Comparison of ENCODE assay signal across 10 cellular contexts in the genomic region with DNA sequence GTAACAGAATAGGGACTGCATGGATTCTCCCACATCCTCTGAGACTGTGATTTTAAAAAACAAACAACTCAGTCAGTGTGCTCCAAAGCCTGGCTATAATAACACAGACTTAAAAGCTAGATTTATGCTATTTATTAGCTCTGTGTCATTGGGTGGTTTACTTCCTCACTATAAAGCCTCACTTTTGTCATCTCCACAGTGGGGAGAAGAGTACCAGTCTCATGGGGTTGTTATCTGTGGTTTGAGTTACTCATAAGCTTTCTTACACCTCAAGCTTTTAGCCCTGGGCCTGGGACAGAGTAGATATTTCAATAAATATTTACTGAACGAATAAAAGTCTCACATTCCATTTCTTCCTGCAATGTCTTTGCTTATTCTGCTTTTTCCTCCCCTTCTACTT. TPM values are rescaled to one million over a fixed set of nuclear protein-coding genes. Genes with fewer than 3 reads are reported as not detected.
DNase-seq lines count a peak whose midpoint lies in the region; ATAC-seq and TF ChIP-seq lines count a peak whose summit lies in the region.
"Had no signal": no experiment of that assay in that cellular context is flagged by ENCODE, and none has a peak within 500 bp of the region (broad histone marks: within the 10 kb centered on the region; RNA-seq: fewer than 3 reads in every experiment).

No MANE protein-coding gene starts in this region.

- H4K5ac ChIP-seq in mesendoderm (ENCODE audit: low read length), result no peak overlapping the region

- no peak overlapping the region for H3K4ac ChIP-seq in mesendoderm (ENCODE audit: low read depth, low read length)

- H2BK15ac ChIP-seq in mesendoderm (replicated peaks; ENCODE audit: low read depth), result no peak overlapping the region

- peak; percentile 14 for DNase-seq in adipocyte (ENCODE audit: low read depth)
- DNase-seq in osteoblast (ENCODE audit: insufficient read length, low spot score, missing footprints), result no peak
- no peak for DNase-seq in activated effector memory CD4-positive, alpha-beta T cell treated with Interleukin-2 at 50 U/mL for 16 hours
- no peak for DNase-seq in mesendoderm
- DNase-seq in activated effector memory CD4-positive, alpha-beta T cell treated with anti-CD3 and anti-CD28 coated beads, Interleukin-2, amount 50 U/mL, for 16 hours, result no peak
- no peak for DNase-seq in Caco-2
- DNase-seq: endodermal cell had no signal

- no peak overlapping the region for H2BK120ac ChIP-seq in mesendoderm (ENCODE audit: low read depth, low read length)

- peak overlapping the region; percentile 71 for H3K27ac ChIP-seq in osteoblast (ENCODE audit: low read depth, low read length)
- H3K27ac ChIP-seq in mesendoderm (ENCODE audit: low read depth, low read length), result no peak overlapping the region

- H3K79me2 ChIP-seq in osteoblast (ENCODE audit: insufficient read depth, low read length), result peaks cover 84% of the 10 kb centered on the region
- peaks cover 15% of the 10 kb centered on the region for H3K79me2 ChIP-seq in mesendoderm (ENCODE audit: control insufficient read depth, insufficient read depth, low read length)

- H3K9ac ChIP-seq in adipocyte (ENCODE audit: low read length), result peak overlapping the region; percentile 43
- H3K9ac ChIP-seq in mesendoderm (ENCODE audit: low read length), result no peak overlapping the region

- no peak overlapping the region for H2BK5ac ChIP-seq in mesendoderm (ENCODE audit: low read length)

- H4K20me1 ChIP-seq in osteoblast (ENCODE audit: insufficient read depth, low read length), result peaks cover 2% of the 10 kb centered on the region

- H3K4me2 ChIP-seq in osteoblast (ENCODE audit: insufficient read depth, low read length) (peak overlapping the region; percentile 73), mesendoderm (ENCODE audit: low read length) (no peak overlapping the region)

- peaks cover 25% of the 10 kb centered on the region for H3K4me1 Mint-ChIP-seq in Caco-2 (ENCODE audit: low read depth, unreplicated experiment)

- CTCF ChIA-PET in Caco-2 (lab: Charles Lee), result interaction anchor here (0.5 kb wide), 1 partner anchor 154 kb away, joined by 5 read pairs; no protein-coding TSS in a partner anchor

- WGBS in mesendoderm (ENCODE audit: extremely low coverage, insufficient coverage, low lambda C conversion rate), result no CpG with 5 or more reads among the region's 1 CpG

- peaks cover 11% of the 10 kb centered on the region for H3K79me1 ChIP-seq in mesendoderm (ENCODE audit: low read length)

- H3K4me3 ChIP-seq in adipocyte (ENCODE audit: low read length) (peak overlapping the region; percentile 40), osteoblast (ENCODE audit: insufficient read depth, low read length) (no peak overlapping the region), mesendoderm (ENCODE audit: low read length) (no peak overlapping the region), Caco-2 (ENCODE audit: low read depth, low read length) (no peak overlapping the region)

- no peak overlapping the region for H3K18ac ChIP-seq in mesendoderm (ENCODE audit: low read length)

- H3K9me3 Mint-ChIP-seq in Caco-2 (ENCODE audit: unreplicated experiment), result no peaks in the 10 kb centered on the region
- H3K9me3 Mint-ChIP-seq: endodermal cell; T-helper 1 cell treated with Interleukin-12 subunit alpha and Interleukin-12 subunit beta and Interleukin-4 antibody, amounts not matched to agents 30 μg/mL and 1 μg/mL, for 36 hours had no signal

- no peak overlapping the region for H3K23ac ChIP-seq in mesendoderm (ENCODE audit: low read length)

- H3K4me1 ChIP-seq in adipocyte (ENCODE audit: control insufficient read depth, insufficient read depth, low read length), result peaks cover 29% of the 10 kb centered on the region
- peaks cover 32% of the 10 kb centered on the region for H3K4me1 ChIP-seq in osteoblast (ENCODE audit: insufficient read depth, low read length)
- H3K4me1 ChIP-seq in mesendoderm (ENCODE audit: control insufficient read depth, low read depth, low read length), result peaks cover 8% of the 10 kb centered on the region
- peaks cover 13% of the 10 kb centered on the region for H3K4me1 ChIP-seq in Caco-2

- H3K9me3 ChIP-seq in adipocyte (ENCODE audit: control insufficient read depth, low read length) (no peaks in the 10 kb centered on the region), osteoblast (ENCODE audit: low read depth, low read length) (no peaks in the 10 kb centered on the region), Caco-2 (no peaks in the 10 kb centered on the region)

- ATAC-seq in GM18502 (IDR thresholded peaks at IDR 0.05; ENCODE audit: poor library complexity, unreplicated experiment) (peak; percentile 33), HG03520 (IDR thresholded peaks at IDR 0.05; ENCODE audit: unreplicated experiment) (peak; percentile 27)

- intact Hi-C loops in Caco-2 (cut with micrococcal nuclease; ENCODE audit: unreplicated experiment), result loop anchor here (5.0 to 10.0 kb wide), 2 partner anchors 383 to 530 kb away; no protein-coding TSS in a partner anchor

- H2AFZ ChIP-seq in osteoblast (ENCODE audit: low read length), result no peak overlapping the region

- POLR2A ChIA-PET in Caco-2 (lab: Charles Lee), result interaction anchor here (0.6 kb wide), 1 partner anchor 789 kb away, joined by 3 read pairs; no protein-coding TSS in a partner anchor

- no peaks in the 10 kb centered on the region for H3K27me3 Mint-ChIP-seq in Caco-2 (ENCODE audit: insufficient read depth, unreplicated experiment)

- no peak overlapping the region for H4K8ac ChIP-seq in mesendoderm (ENCODE audit: low read depth, low read length)

- no peak overlapping the region for H3K56ac ChIP-seq in mesendoderm (ENCODE audit: low read length)

- no peaks in the 10 kb centered on the region for H3K36me3 Mint-ChIP-seq in Caco-2 (ENCODE audit: insufficient read depth, unreplicated experiment)

- H2AK5ac ChIP-seq in mesendoderm (ENCODE audit: low read length), result no peak overlapping the region

- H3K4me3 Mint-ChIP-seq in Caco-2 (ENCODE audit: unreplicated experiment), result no peak overlapping the region
- H3K4me3 Mint-ChIP-seq: endodermal cell; T-helper 1 cell treated with Interleukin-12 subunit alpha and Interleukin-12 subunit beta and Interleukin-4 antibody, amounts not matched to agents 30 μg/mL and 1 μg/mL, for 36 hours had no signal

- no peak overlapping the region for H3K27ac Mint-ChIP-seq in Caco-2 (ENCODE audit: unreplicated experiment)
- H3K27ac Mint-ChIP-seq: endodermal cell had no signal

- BruUV-seq in Caco-2 (replicated peaks; lab: Mats Ljungman, UMichigan), result no TSS peak

- H3K36me3 ChIP-seq in adipocyte (ENCODE audit: control insufficient read depth, insufficient read depth, low read length, severe bottlenecking), result no peaks in the 10 kb centered on the region
- H3K36me3 ChIP-seq in osteoblast (ENCODE audit: insufficient read depth, low read length), result no peaks in the 10 kb centered on the region
- no peaks in the 10 kb centered on the region for H3K36me3 ChIP-seq in mesendoderm (ENCODE audit: control insufficient read depth, insufficient read depth, low read length)
- H3K36me3 ChIP-seq in Caco-2 (ENCODE audit: control insufficient read depth, insufficient read depth, low read length), result no peaks in the 10 kb centered on the region

- no peaks in the 10 kb centered on the region for H3K27me3 ChIP-seq in adipocyte (replicated peaks; ENCODE audit: control insufficient read depth, insufficient read depth, low read length)
- no peaks in the 10 kb centered on the region for H3K27me3 ChIP-seq in osteoblast (ENCODE audit: insufficient read depth, low read length)
- no peaks in the 10 kb centered on the region for H3K27me3 ChIP-seq in mesendoderm (ENCODE audit: insufficient read depth, low read length, poor library complexity)
- no peaks in the 10 kb centered on the region for H3K27me3 ChIP-seq in Caco-2 (replicated peaks; ENCODE audit: control insufficient read depth, insufficient read depth, low read length)

- TF ChIP-seq CTCF in osteoblast (IDR thresholded peaks at IDR 0.05; ENCODE audit: extremely low read depth, low read depth, low read length) (no peak), Caco-2 (IDR thresholded peaks at IDR 0.05; ENCODE audit: insufficient read depth in 1 of 2, low read depth in 1 of 2, low read length in 1 of 2, severe bottlenecking in 1 of 2, unreplicated experiment in 1 of 2) (no peak)

RNA-seq across cellular contexts. Expression of gene RNASEH2B, which starts 5.3 kb away (rescaled TPM):
- total RNA-seq in osteoblast (47.4 and 66.9 TPM in 2 replicates), Caco-2 (2022) (60.2 and 61.2 TPM in 2 replicates)
- polyA plus RNA-seq in mesendoderm (2013, experiment 1 of 2), result 57.1 TPM
- 60.6 TPM for polyA plus RNA-seq in mesendoderm (2013, experiment 2 of 2)
